1 cellular context compared by ENCODE assay signal in genomic region chr16:30627-31026, GRCh38. TPM values are rescaled to one million over a fixed set of nuclear protein-coding genes. Genes with fewer than 3 reads are reported as not detected.
"Had no signal": no experiment of that assay in that cellular context is flagged by ENCODE, and none has a peak within 500 bp of the region (broad histone marks: within the 10 kb centered on the region; RNA-seq: fewer than 3 reads in every experiment).

No MANE protein-coding gene starts in this region.

RNA-seq across cellular contexts. Expression of gene POLR3K, which starts 22.8 kb away (rescaled TPM):
- total RNA-seq: ascending aorta had no signal

RNA-seq across cellular contexts. Expression of gene SNRNP25, which starts 23.0 kb away (rescaled TPM):
- total RNA-seq: ascending aorta had no signal
